Comparison of ENCODE assay signal across 9 cellular contexts in the genomic region with DNA sequence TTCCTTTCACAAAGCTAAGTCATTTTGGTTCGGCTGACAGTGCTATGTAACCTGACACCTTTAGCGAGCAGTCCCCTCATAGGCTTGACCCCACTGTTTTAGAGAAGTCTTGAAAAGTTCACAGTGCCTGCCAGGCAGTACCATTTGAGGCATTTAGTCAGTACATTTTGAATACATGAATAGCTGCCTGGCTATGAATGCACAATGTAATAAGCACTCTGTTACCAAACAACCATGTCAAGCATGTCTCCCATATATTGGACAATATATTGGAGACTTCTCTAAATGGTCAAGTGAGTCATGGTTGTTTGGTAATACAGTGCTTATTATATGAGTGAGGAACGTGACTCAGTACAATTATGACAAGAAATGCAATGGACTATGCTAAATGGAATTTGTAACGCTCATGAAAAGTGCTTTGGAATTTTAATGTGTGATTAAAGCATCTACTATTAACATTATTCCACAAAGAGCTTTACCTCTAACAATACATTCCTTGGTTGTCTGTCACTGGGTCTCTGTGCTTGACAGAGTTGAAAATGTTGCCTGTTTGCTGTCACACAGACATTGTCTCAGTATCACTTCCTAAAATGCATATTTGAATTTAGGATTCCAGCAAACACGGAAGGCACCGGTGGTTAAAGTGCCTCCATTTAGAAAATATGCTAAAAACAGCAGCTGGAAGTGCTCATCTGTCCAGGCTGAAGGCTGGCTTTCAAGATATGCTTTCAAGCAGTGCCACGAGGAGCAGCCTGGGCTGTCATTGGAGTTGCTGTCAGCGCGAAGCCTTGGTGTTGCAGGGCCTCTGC.
DNase-seq lines count a peak whose midpoint lies in the region; ATAC-seq lines count a peak whose summit lies in the region.
"Had no signal": no experiment of that assay in that cellular context is flagged by ENCODE, and none has a peak within 500 bp of the region (broad histone marks: within the 10 kb centered on the region; RNA-seq: fewer than 3 reads in every experiment).

No MANE protein-coding gene starts in this region.

- intact Hi-C loops in CD4-positive, alpha-beta memory T cell (cut with micrococcal nuclease) = no loop called here

- no peaks in the 10 kb centered on the region for H3K4me1 Mint-ChIP-seq in CD4-positive, alpha-beta memory T cell
- H3K4me1 Mint-ChIP-seq: CD8-positive, alpha-beta memory T cell had no signal

- no peak overlapping the region for H3K27ac Mint-ChIP-seq in CD4-positive, alpha-beta memory T cell
- H3K27ac Mint-ChIP-seq: CD8-positive, alpha-beta memory T cell had no signal

- peak; percentile 29 for DNase-seq in A172 (ENCODE audit: low spot score)
- peak; percentile 47 for DNase-seq in MG63
- peak; percentile 27 for DNase-seq in epithelial cell of prostate (ENCODE audit: low read depth, low spot score)
- no peak for DNase-seq in CD4-positive, alpha-beta memory T cell
- no peak for DNase-seq in activated CD4-positive, alpha-beta T cell treated with anti-CD3 and anti-CD28 coated beads, Interleukin-2, amount 50 U/mL, for 1 hour
- no peak for DNase-seq in cerebellar cortex (ENCODE audit: low spot score)
- DNase-seq in Ammon's horn (ENCODE audit: low spot score) = no peak
- DNase-seq: CD8-positive, alpha-beta memory T cell had no signal

- H3K4me3 Mint-ChIP-seq in CD4-positive, alpha-beta memory T cell = no peak overlapping the region
- H3K4me3 Mint-ChIP-seq: CD8-positive, alpha-beta memory T cell had no signal

- no peaks in the 10 kb centered on the region for H3K4me1 ChIP-seq in CD4-positive, alpha-beta memory T cell (ENCODE audit: insufficient read depth, low read length)

- H3K27ac ChIP-seq in epithelial cell of prostate = peak overlapping the region; percentile 52
- H3K27ac ChIP-seq in CD4-positive, alpha-beta memory T cell (ENCODE audit: low read depth, low read length) = no peak overlapping the region

- POLR2A ChIA-PET in CD4-positive, alpha-beta memory T cell (lab: Charles Lee; ENCODE audit: partially characterized antibody) = no interaction called here

- no peak overlapping the region; the same call in 1 of the 2 replicates for H3K4me3 ChIP-seq in MG63
- no peak overlapping the region for H3K4me3 ChIP-seq in CD4-positive, alpha-beta memory T cell (ENCODE audit: low read length in 2 of 2)

- H3K9me3 Mint-ChIP-seq in CD4-positive, alpha-beta memory T cell = peaks cover 0 to 10% (median 6%) of the 10 kb centered on the region in 8 donors

- peak; percentile 50 for ATAC-seq in GM21367 (IDR thresholded peaks at IDR 0.05; ENCODE audit: unreplicated experiment)

- no peaks in the 10 kb centered on the region for H3K27me3 Mint-ChIP-seq in CD4-positive, alpha-beta memory T cell

- H3K36me3 Mint-ChIP-seq in CD4-positive, alpha-beta memory T cell = no peaks in the 10 kb centered on the region
- H3K36me3 Mint-ChIP-seq: CD8-positive, alpha-beta memory T cell had no signal

- H3K36me3 ChIP-seq in MG63 = peaks cover 6% of the 10 kb centered on the region; the same call in 1 of the 2 replicates
- no peaks in the 10 kb centered on the region for H3K36me3 ChIP-seq in CD4-positive, alpha-beta memory T cell (ENCODE audit: insufficient read depth, low read length)

- peaks cover 5% of the 10 kb centered on the region for H3K9me3 ChIP-seq in MG63
- no peaks in the 10 kb centered on the region for H3K9me3 ChIP-seq in CD4-positive, alpha-beta memory T cell (ENCODE audit: control insufficient read depth in 1 of 2, low read length in 2 of 2)

- no peaks in the 10 kb centered on the region for H3K27me3 ChIP-seq in MG63
- H3K27me3 ChIP-seq in CD4-positive, alpha-beta memory T cell (ENCODE audit: insufficient read depth, low read length) = no peaks in the 10 kb centered on the region

- CTCF ChIA-PET in CD4-positive, alpha-beta memory T cell (lab: Charles Lee; ENCODE audit: partially characterized antibody) = no interaction called here

Comparison
In these comparisons a context has a peak if more than half of its experiments do, and no peak if none do; other contexts are left out.
1. DNase-seq: peak in A172 (single experiment), MG63 (single experiment) and epithelial cell of prostate (single experiment); none in CD4-positive, alpha-beta memory T cell (0 of 5), activated CD4-positive, alpha-beta T cell treated with anti-CD3 and anti-CD28 coated beads, Interleukin-2, amount 50 U/mL, for 1 hour (single experiment), cerebellar cortex (single experiment) and Ammon's horn (single experiment).